Comparison of ENCODE assay signal across 15 cellular contexts in genomic region chr17:19249681-19250080, GRCh38. TPM values are rescaled to one million over a fixed set of nuclear protein-coding genes. Genes with fewer than 3 reads are reported as not detected.
DNase-seq lines count a peak whose midpoint lies in the region; ATAC-seq and TF ChIP-seq lines count a peak whose summit lies in the region.
"Had no signal": no experiment of that assay in that cellular context is flagged by ENCODE, and none has a peak within 500 bp of the region (broad histone marks: within the 10 kb centered on the region; RNA-seq: fewer than 3 reads in every experiment).

No MANE protein-coding gene starts in this region.

- H3K9me3 ChIP-seq in upper lobe of left lung, result no peaks in the 10 kb centered on the region
- H3K9me3 ChIP-seq: Caco-2 had no signal

- H3K27ac ChIP-seq in angular gyrus (ENCODE audit: low read depth, low read length) (peak overlapping the region; percentile 95), upper lobe of left lung (peak overlapping the region in 3 of 4 donors; percentile 16 to 69 (median 67))

- H3K36me3 ChIP-seq in upper lobe of left lung, result no peaks in the 10 kb centered on the region

- no peaks in the 10 kb centered on the region for H3K27me3 Mint-ChIP-seq in osteocyte (ENCODE audit: unreplicated experiment)

- peak overlapping the region; percentile 50 for H3K27ac Mint-ChIP-seq in osteocyte (ENCODE audit: unreplicated experiment)
- H3K27ac Mint-ChIP-seq: activated CD4-positive, alpha-beta memory T cell treated with anti-CD3 and anti-CD28 coated beads, Interleukin-2, amount 10 ng/mL, durations not matched to agents 7 days and 5 days; activated naive CD4-positive, alpha-beta T cell treated with anti-CD3 and anti-CD28 coated beads for 36 hours; T-helper 17 cell had no signal

- peaks cover 28% of the 10 kb centered on the region for H3K4me1 Mint-ChIP-seq in osteocyte (ENCODE audit: unreplicated experiment)
- H3K4me1 Mint-ChIP-seq: activated CD4-positive, alpha-beta memory T cell treated with anti-CD3 and anti-CD28 coated beads, Interleukin-2, amount 10 ng/mL, durations not matched to agents 7 days and 5 days had no signal

- peak in 1 of 2 donors; percentile 45 for ATAC-seq in upper lobe of left lung (ENCODE audit: low FRiP score in 2 of 2)
- no peak for ATAC-seq in GM19452 (IDR thresholded peaks at IDR 0.05; ENCODE audit: unreplicated experiment)
- ATAC-seq: T-helper 17 cell had no signal

- H3K9me3 Mint-ChIP-seq in osteocyte (ENCODE audit: unreplicated experiment), result peaks cover 3% of the 10 kb centered on the region
- H3K9me3 Mint-ChIP-seq: activated CD4-positive, alpha-beta memory T cell treated with anti-CD3 and anti-CD28 coated beads, Interleukin-2, amount 10 ng/mL, durations not matched to agents 7 days and 5 days; activated naive CD4-positive, alpha-beta T cell treated with anti-CD3 and anti-CD28 coated beads for 36 hours had no signal

- WGBS in upper lobe of left lung, 2 donors, result 43 to 57% methylated on average over 7 of the region's 7 CpGs

- H3K36me3 Mint-ChIP-seq in osteocyte (ENCODE audit: unreplicated experiment), result peaks cover 3% of the 10 kb centered on the region

- TF ChIP-seq CTCF in fibroblast of villous mesenchyme (IDR thresholded peaks at IDR 0.05; ENCODE audit: insufficient read depth, low read depth, low read length), result no peak
- no peak for TF ChIP-seq CTCF in osteocyte (IDR thresholded peaks at IDR 0.05)
- TF ChIP-seq CTCF in upper lobe of left lung (IDR thresholded peaks at IDR 0.05), result no peak

- H3K4me3 ChIP-seq in fibroblast of villous mesenchyme (ENCODE audit: low read depth, low read length) (no peak overlapping the region), upper lobe of left lung (no peak overlapping the region)

- no peak for TF ChIP-seq POLR2A in upper lobe of left lung (IDR thresholded peaks at IDR 0.05)

- peak; percentile 60 for DNase-seq in fibroblast of villous mesenchyme (ENCODE audit: low read depth)
- no peak for DNase-seq in osteocyte (ENCODE audit: extremely low spot score, unreplicated experiment)
- no peak for DNase-seq in upper lobe of left lung
- DNase-seq in mucosa of gallbladder (ENCODE audit: low spot score), result no peak
- no peak for DNase-seq in ecto neural progenitor cell (ENCODE audit: low spot score)
- no peak for DNase-seq in NCI-H2107 (lab: John Stamatoyannopoulos, UW)
- DNase-seq: activated CD4-positive, alpha-beta memory T cell treated with anti-CD3 and anti-CD28 coated beads, Interleukin-2, amount 10 ng/mL, durations not matched to agents 7 days and 5 days; activated naive CD4-positive, alpha-beta T cell treated with anti-CD3 and anti-CD28 coated beads for 36 hours; Caco-2; effector CD4-positive, alpha-beta T cell; HCEC 1CT; NCI-H2029; T-helper 17 cell had no signal

- no peaks in the 10 kb centered on the region for H3K27me3 ChIP-seq in upper lobe of left lung

- no peak overlapping the region for H3K4me3 Mint-ChIP-seq in osteocyte (ENCODE audit: unreplicated experiment)
- H3K4me3 Mint-ChIP-seq: activated CD4-positive, alpha-beta memory T cell treated with anti-CD3 and anti-CD28 coated beads, Interleukin-2, amount 10 ng/mL, durations not matched to agents 7 days and 5 days; activated naive CD4-positive, alpha-beta T cell treated with anti-CD3 and anti-CD28 coated beads for 36 hours; T-helper 17 cell had no signal

- H3K4me1 ChIP-seq in upper lobe of left lung, result peaks cover 35 to 54% (median 45%) of the 10 kb centered on the region in 4 donors

- no peak for TF ChIP-seq EP300 in upper lobe of left lung (IDR thresholded peaks at IDR 0.05)

RNA-seq across cellular contexts. Expression of gene EPN2, which starts 12.5 kb away (rescaled TPM):
- total RNA-seq in fibroblast of villous mesenchyme, result 25.4 and 30.2 TPM in 2 replicates
- 49.5 and 54.7 TPM in 2 replicates for total RNA-seq in osteocyte
- 10 to 100 TPM; 26.3 to 64.5 (median 47.9) TPM for total RNA-seq in upper lobe of left lung
- 47.0 TPM for total RNA-seq in mucosa of gallbladder
